ENCODE assay signal across 8 cellular contexts in genomic region chr15:84079885-84080777, GRCh38.
A peak's percentile ranks its signal among the peaks of the same experiment; 100 is the strongest.
DNase-seq lines count a peak whose midpoint lies in the region; ATAC-seq and TF ChIP-seq lines count a peak whose summit lies in the region.

No MANE protein-coding gene starts in this region.

- H3K27me3 ChIP-seq in thoracic aorta (replicated peaks; ENCODE audit: insufficient read depth): no peaks in the 10 kb centered on the region

- H3K36me3 Mint-ChIP-seq in neural crest cell (ENCODE audit: low read depth): peaks cover 11% of the 10 kb centered on the region

- no peaks in the 10 kb centered on the region for H3K9me3 ChIP-seq in thoracic aorta

- peak overlapping the region; percentile 94 for H3K4me3 Mint-ChIP-seq in neural crest cell

- H3K36me3 ChIP-seq in thoracic aorta: no peaks in the 10 kb centered on the region

- H3K4me1 Mint-ChIP-seq in neural crest cell: peaks cover 18% of the 10 kb centered on the region

- TF ChIP-seq CTCF in fibroblast of pulmonary artery (IDR thresholded peaks at IDR 0.05; ENCODE audit: low read length, missing control alignments) (no peak), neural crest cell (conservative IDR thresholded peaks at IDR 0.05) (no peak), thoracic aorta (IDR thresholded peaks at IDR 0.05) (no peak)

- H3K9me3 Mint-ChIP-seq in neural crest cell: no peaks in the 10 kb centered on the region

- H3K4me3 ChIP-seq in GM08714 (ENCODE audit: low read length) (peak overlapping the region; percentile 74), fibroblast of pulmonary artery (replicated peaks; ENCODE audit: low read depth, low read length) (peak overlapping the region; percentile 42), thoracic aorta (peak overlapping the region; percentile 76)

- DNase-seq in NCI-H2171 (lab: John Stamatoyannopoulos, UW): peak; percentile 39
- DNase-seq in activated T-cell treated with anti-CD3 and anti-CD28 coated beads for 4 hours: peak; percentile 2
- peak; percentile 12 for DNase-seq in fibroblast of pulmonary artery (ENCODE audit: low read depth)
- DNase-seq in neural crest cell (ENCODE audit: low read depth, low spot score): peak; percentile 45
- DNase-seq in thoracic aorta (ENCODE audit: low spot score): peak; percentile 2
- no peak for DNase-seq in AG08395 (ENCODE audit: low spot score)

- H3K4me1 ChIP-seq in thoracic aorta (ENCODE audit: control insufficient read depth in 1 of 2, low read depth in 2 of 2): peaks cover 0 to 23% of the 10 kb centered on the region in 2 donors

- peak overlapping the region; percentile 65 for H3K27ac Mint-ChIP-seq in neural crest cell (ENCODE audit: unreplicated experiment)

- ATAC-seq in HG02610 (IDR thresholded peaks at IDR 0.05; ENCODE audit: unreplicated experiment): peak; percentile 84
- ATAC-seq in thoracic aorta (ENCODE audit: insufficient number of reproducible peaks, low FRiP score, low read depth): no peak

- H3K27me3 Mint-ChIP-seq in neural crest cell (ENCODE audit: low read depth): peaks cover 25% of the 10 kb centered on the region

- H3K27ac ChIP-seq in thoracic aorta: no peak overlapping the region
